8 cellular contexts compared by ENCODE assay signal in genomic region chr12:12265571-12266388, GRCh38. TPM values are rescaled to one million over a fixed set of nuclear protein-coding genes. Genes with fewer than 3 reads are reported as not detected.
DNase-seq lines count a peak whose midpoint lies in the region; ATAC-seq and TF ChIP-seq lines count a peak whose summit lies in the region.

No MANE protein-coding gene starts in this region.

- peak overlapping the region; percentile 85 to 98 for H3K4me3 ChIP-seq in cardiac fibroblast (replicated peaks in 1 of 2; ENCODE audit: low read depth in 2 of 2, low read length in 2 of 2)

- H3K27me3 Mint-ChIP-seq in activated CD4-positive, alpha-beta T cell treated with anti-CD3 and anti-CD28 coated beads for 36 hours: peaks cover 7% of the 10 kb centered on the region

- CTCF ChIA-PET in activated CD4-positive, alpha-beta T cell treated with anti-CD3 and anti-CD28 coated beads for 36 hours (lab: Charles Lee): interaction anchor here (0.5 to 2.9 kb wide), 2 partner anchors 62 to 757 kb away, joined by 3 to 10 read pairs; no protein-coding TSS in a partner anchor

- peaks cover 24% of the 10 kb centered on the region for H3K4me1 Mint-ChIP-seq in activated CD4-positive, alpha-beta T cell treated with anti-CD3 and anti-CD28 coated beads for 36 hours

- POLR2A ChIA-PET in activated CD4-positive, alpha-beta T cell treated with anti-CD3 and anti-CD28 coated beads for 36 hours (lab: Charles Lee): interaction anchor here (1.1 kb wide), 1 partner anchor 194 kb away, joined by 3 read pairs; no protein-coding TSS in a partner anchor

- H3K4me3 Mint-ChIP-seq in activated CD4-positive, alpha-beta T cell treated with anti-CD3 and anti-CD28 coated beads for 36 hours: peak overlapping the region; percentile 82

- intact Hi-C loops in activated CD4-positive, alpha-beta T cell treated with anti-CD3 and anti-CD28 coated beads for 36 hours (cut with DNase I, micrococcal nuclease): loop anchor here in 1 of 2 experiments (2.0 to 5.0 kb wide), 2 partner anchors 431 to 713 kb away; partner anchors contain the start of gene GPR19

- DNase-seq in activated CD4-positive, alpha-beta T cell treated with anti-CD3 and anti-CD28 coated beads for 36 hours: peak; percentile 21
- no peak for DNase-seq in activated CD4-positive, alpha-beta T cell treated with anti-CD3 and anti-CD28 coated beads, Interleukin-2, amount 50 U/mL, for 4 hours
- peak; percentile 65 for DNase-seq in NCI-H69 (lab: John Stamatoyannopoulos, UW)
- DNase-seq in cardiac fibroblast (ENCODE audit: low read depth in 2 of 2): peak; percentile 54 to 62
- peak; percentile 60 for DNase-seq in left lobe of liver (ENCODE audit: low spot score)
- peak in 14 of 49 donors; percentile 9 to 65 (median 40) for DNase-seq in substantia nigra (lab: John Stamatoyannopoulos, UW)

- H3K9me3 Mint-ChIP-seq in activated CD4-positive, alpha-beta T cell treated with anti-CD3 and anti-CD28 coated beads for 36 hours (ENCODE audit: low read depth): no peaks in the 10 kb centered on the region

- peak overlapping the region; percentile 21 for H3K27ac Mint-ChIP-seq in activated CD4-positive, alpha-beta T cell treated with anti-CD3 and anti-CD28 coated beads for 36 hours

- TF ChIP-seq CTCF in cardiac fibroblast (IDR thresholded peaks at IDR 0.05; ENCODE audit: low read depth, low read length): no peak

- peak overlapping the region; percentile 87 for H3K27ac ChIP-seq in substantia nigra (ENCODE audit: low read depth, low read length, poor library complexity, severe bottlenecking)

- H3K36me3 Mint-ChIP-seq in activated CD4-positive, alpha-beta T cell treated with anti-CD3 and anti-CD28 coated beads for 36 hours (ENCODE audit: low read depth): no peaks in the 10 kb centered on the region

- ATAC-seq in activated CD4-positive, alpha-beta T cell treated with anti-CD3 and anti-CD28 coated beads for 36 hours: no peak
- ATAC-seq in left lobe of liver: peak; percentile 51
- ATAC-seq in HG03432 (IDR thresholded peaks at IDR 0.05; ENCODE audit: unreplicated experiment): no peak
- ATAC-seq in HG03196 (IDR thresholded peaks at IDR 0.05; ENCODE audit: unreplicated experiment): no peak

RNA-seq across cellular contexts. Expression of gene LRP6, which starts 1.1 kb away (rescaled TPM):
- 1 to 10 TPM; 6.8 to 8.2 TPM for total RNA-seq in activated CD4-positive, alpha-beta T cell treated with anti-CD3 and anti-CD28 coated beads for 36 hours
- 36.3 TPM for total RNA-seq in left lobe of liver

Comparison
In these comparisons a context has a peak if more than half of its experiments do, and no peak if none do; other contexts are left out.
1. DNase-seq: peak in activated CD4-positive, alpha-beta T cell treated with anti-CD3 and anti-CD28 coated beads for 36 hours (single experiment), NCI-H69 (single experiment), cardiac fibroblast (2 of 2) and left lobe of liver (single experiment); none in activated CD4-positive, alpha-beta T cell treated with anti-CD3 and anti-CD28 coated beads, Interleukin-2, amount 50 U/mL, for 4 hours (0 of 2).